Comparison of ENCODE assay signal across 2 cellular contexts in genomic region chr17:16460796-16461605, GRCh38.
TF ChIP-seq lines count a peak whose summit lies in the region.

No MANE protein-coding gene starts in this region.

TF ChIP-seq in HepG2, 621 proteins besides CTCF, POLR2A, EP300 and RAD21:
- TF ChIP-seq, protein P1, sequence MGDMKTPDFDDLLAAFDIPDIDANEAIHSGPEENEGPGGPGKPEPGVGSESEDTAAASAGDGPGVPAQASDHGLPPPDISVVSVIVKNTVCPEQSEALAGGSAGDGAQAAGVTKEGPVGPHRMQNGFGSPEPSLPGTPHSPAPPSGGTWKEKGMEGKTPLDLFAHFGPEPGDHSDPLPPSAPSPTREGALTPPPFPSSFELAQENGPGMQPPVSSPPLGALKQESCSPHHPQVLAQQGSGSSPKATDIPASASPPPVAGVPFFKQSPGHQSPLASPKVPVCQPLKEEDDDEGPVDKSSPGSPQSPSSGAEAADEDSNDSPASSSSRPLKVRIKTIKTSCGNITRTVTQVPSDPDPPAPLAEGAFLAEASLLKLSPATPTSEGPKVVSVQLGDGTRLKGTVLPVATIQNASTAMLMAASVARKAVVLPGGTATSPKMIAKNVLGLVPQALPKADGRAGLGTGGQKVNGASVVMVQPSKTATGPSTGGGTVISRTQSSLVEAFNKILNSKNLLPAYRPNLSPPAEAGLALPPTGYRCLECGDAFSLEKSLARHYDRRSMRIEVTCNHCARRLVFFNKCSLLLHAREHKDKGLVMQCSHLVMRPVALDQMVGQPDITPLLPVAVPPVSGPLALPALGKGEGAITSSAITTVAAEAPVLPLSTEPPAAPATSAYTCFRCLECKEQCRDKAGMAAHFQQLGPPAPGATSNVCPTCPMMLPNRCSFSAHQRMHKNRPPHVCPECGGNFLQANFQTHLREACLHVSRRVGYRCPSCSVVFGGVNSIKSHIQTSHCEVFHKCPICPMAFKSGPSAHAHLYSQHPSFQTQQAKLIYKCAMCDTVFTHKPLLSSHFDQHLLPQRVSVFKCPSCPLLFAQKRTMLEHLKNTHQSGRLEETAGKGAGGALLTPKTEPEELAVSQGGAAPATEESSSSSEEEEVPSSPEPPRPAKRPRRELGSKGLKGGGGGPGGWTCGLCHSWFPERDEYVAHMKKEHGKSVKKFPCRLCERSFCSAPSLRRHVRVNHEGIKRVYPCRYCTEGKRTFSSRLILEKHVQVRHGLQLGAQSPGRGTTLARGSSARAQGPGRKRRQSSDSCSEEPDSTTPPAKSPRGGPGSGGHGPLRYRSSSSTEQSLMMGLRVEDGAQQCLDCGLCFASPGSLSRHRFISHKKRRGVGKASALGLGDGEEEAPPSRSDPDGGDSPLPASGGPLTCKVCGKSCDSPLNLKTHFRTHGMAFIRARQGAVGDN (CRISPR knock-in tag; IDR thresholded peaks at IDR 0.05), result peak; percentile 26; the same call in 1 of the 2 replicates
- TF ChIP-seq ZNF329 (CRISPR knock-in tag; IDR thresholded peaks at IDR 0.05; ENCODE audit: low read depth), result no peak

TF ChIP-seq in H1, 55 proteins besides CTCF, POLR2A, EP300 and RAD21:
- TF ChIP-seq POLR2AphosphoS5 (IDR thresholded peaks at IDR 0.05; ENCODE audit: low read depth, low read length) (no peak), E2F6 (IDR thresholded peaks at IDR 0.05) (peak; percentile 75), MAX (IDR thresholded peaks at IDR 0.05) (peak; percentile 63)
